Comparison of ENCODE assay signal across 12 cellular contexts in the genomic region with DNA sequence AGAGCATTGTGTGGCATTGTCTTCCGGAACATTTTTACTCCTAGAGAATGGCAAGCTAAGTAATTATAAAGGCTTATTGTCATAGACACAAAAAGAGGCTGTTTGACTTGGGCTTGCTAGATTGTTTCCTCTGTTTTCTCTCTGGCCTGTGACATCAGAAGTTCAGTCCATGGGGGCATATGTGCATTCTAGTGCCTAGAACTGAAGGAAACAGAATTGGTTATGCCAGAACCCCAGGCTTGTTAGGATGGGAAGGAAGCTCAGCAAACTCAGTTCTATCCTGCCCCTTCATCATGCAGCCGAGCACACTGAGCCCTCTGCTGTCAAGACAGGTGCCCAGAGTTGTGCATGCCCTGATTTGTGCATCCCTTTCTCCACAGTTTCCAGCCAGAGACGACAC.
"Had no signal": no experiment of that assay in that cellular context is flagged by ENCODE, and none has a peak within 500 bp of the region (broad histone marks: within the 10 kb centered on the region; RNA-seq: fewer than 3 reads in every experiment).

No MANE protein-coding gene starts in this region.

- H3K9me3 Mint-ChIP-seq: activated CD4-positive, alpha-beta T cell treated with anti-CD3 and anti-CD28 coated beads, Interleukin-2, amount 10 ng/mL, durations not matched to agents 7 days and 5 days; naive B cell; stimulated activated effector memory CD8-positive, alpha-beta T cell treated with anti-CD3 and anti-CD28 coated beads, Interleukin-12 subunit alpha, Interleukin-12 subunit beta, amount 100 ng/mL, for 72 hours had no signal

- H3K4me3 Mint-ChIP-seq: activated CD4-positive, alpha-beta T cell treated with anti-CD3 and anti-CD28 coated beads, Interleukin-2, amount 10 ng/mL, durations not matched to agents 7 days and 5 days; naive B cell; stimulated activated effector memory CD8-positive, alpha-beta T cell treated with anti-CD3 and anti-CD28 coated beads, Interleukin-12 subunit alpha, Interleukin-12 subunit beta, amount 100 ng/mL, for 72 hours had no signal

- H3K27ac Mint-ChIP-seq: activated CD4-positive, alpha-beta T cell treated with anti-CD3 and anti-CD28 coated beads, Interleukin-2, amount 10 ng/mL, durations not matched to agents 7 days and 5 days; stimulated activated effector memory CD8-positive, alpha-beta T cell treated with anti-CD3 and anti-CD28 coated beads, Interleukin-12 subunit alpha, Interleukin-12 subunit beta, amount 100 ng/mL, for 72 hours had no signal

- H3K27me3 Mint-ChIP-seq: activated CD4-positive, alpha-beta T cell treated with anti-CD3 and anti-CD28 coated beads, Interleukin-2, amount 10 ng/mL, durations not matched to agents 7 days and 5 days; naive B cell had no signal

- DNase-seq: activated CD4-positive, alpha-beta T cell treated with anti-CD3 and anti-CD28 coated beads, Interleukin-2, amount 10 ng/mL, durations not matched to agents 7 days and 5 days; activated CD4-positive, CD25-positive, alpha-beta regulatory T cell; activated CD8-positive, alpha-beta memory T cell treated with anti-CD3 and anti-CD28 coated beads, Interleukin-2, amount 50 U/mL, for 48 hours; activated naive CD4-positive, alpha-beta T cell treated with Interleukin-2 at 50 U/mL for 16 hours; glutamatergic neuron; left colon; lower lobe of right lung; naive B cell; retina; transverse colon had no signal

- ATAC-seq: esophagus mucosa; left colon; lower lobe of right lung; stimulated activated effector memory CD8-positive, alpha-beta T cell treated with anti-CD3 and anti-CD28 coated beads, Interleukin-12 subunit alpha, Interleukin-12 subunit beta, amount 100 ng/mL, for 72 hours had no signal

- H3K4me1 Mint-ChIP-seq: activated CD4-positive, alpha-beta T cell treated with anti-CD3 and anti-CD28 coated beads, Interleukin-2, amount 10 ng/mL, durations not matched to agents 7 days and 5 days had no signal
